8 cellular contexts compared by ENCODE assay signal in the genomic region with DNA sequence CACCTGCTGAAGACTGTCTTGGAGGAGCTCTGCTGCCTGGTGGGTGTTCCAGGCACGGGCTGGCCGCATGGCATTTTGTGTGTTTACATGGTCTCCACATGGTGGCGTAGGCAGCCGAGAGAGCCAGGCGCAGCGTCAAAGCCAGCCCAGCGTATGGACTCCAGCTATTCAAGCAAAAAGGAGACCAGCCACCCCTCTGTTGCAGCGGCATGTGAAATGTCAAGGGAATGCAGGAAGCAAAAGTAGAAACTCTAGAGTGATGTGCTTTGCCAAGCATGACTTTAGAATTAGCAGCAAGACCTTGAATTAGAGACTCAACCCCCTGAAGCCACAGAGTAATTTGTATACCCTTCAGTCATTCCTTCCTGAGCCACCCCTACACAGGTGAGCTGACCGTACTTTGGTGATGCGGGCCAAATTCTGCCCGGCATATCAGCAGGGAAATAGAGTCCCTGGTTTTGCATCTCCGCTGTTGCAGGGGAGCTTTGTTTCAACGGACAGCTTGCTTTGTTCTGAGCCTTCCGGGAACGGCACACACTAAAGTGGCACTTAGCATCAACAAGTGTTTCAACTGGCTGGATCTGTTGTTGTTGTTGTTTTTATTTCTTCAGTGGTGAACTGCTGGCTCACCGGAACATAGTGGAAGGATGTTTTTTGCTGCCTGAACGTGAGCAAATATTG. TPM values are rescaled to one million over a fixed set of nuclear protein-coding genes. Genes with fewer than 3 reads are reported as not detected.
DNase-seq lines count a peak whose midpoint lies in the region; ATAC-seq and TF ChIP-seq lines count a peak whose summit lies in the region.

No MANE protein-coding gene starts in this region.

- DNase-seq in activated naive CD4-positive, alpha-beta T cell treated with anti-CD3 and anti-CD28 coated beads, Interleukin-2, amount 10 ng/mL, durations not matched to agents 7 days and 5 days: peak; percentile 31
- DNase-seq in activated naive CD4-positive, alpha-beta T cell treated with Interleukin-2 at 50 U/mL for 16 hours: no peak
- DNase-seq in NCI-H510A treated with DMSO at 0.1 percent for 48 hours (lab: John Stamatoyannopoulos, UW): peak; percentile 1
- DNase-seq in endodermal cell: peak; percentile 90
- peak; percentile 64 for DNase-seq in nephron progenitor cell
- DNase-seq in prostate gland (ENCODE audit: low spot score): no peak
- DNase-seq in amniotic stem cell (lab: John Stamatoyannopoulos, UW): no peak

- no peaks in the 10 kb centered on the region for H3K9me3 Mint-ChIP-seq in activated naive CD4-positive, alpha-beta T cell treated with anti-CD3 and anti-CD28 coated beads, Interleukin-2, amount 10 ng/mL, durations not matched to agents 7 days and 5 days
- H3K9me3 Mint-ChIP-seq in endodermal cell: no peaks in the 10 kb centered on the region
- peaks cover 17% of the 10 kb centered on the region for H3K9me3 Mint-ChIP-seq in nephron progenitor cell

- no peak overlapping the region for H3K27ac Mint-ChIP-seq in activated naive CD4-positive, alpha-beta T cell treated with anti-CD3 and anti-CD28 coated beads, Interleukin-2, amount 10 ng/mL, durations not matched to agents 7 days and 5 days
- no peak overlapping the region for H3K27ac Mint-ChIP-seq in endodermal cell
- H3K27ac Mint-ChIP-seq in nephron progenitor cell: no peak overlapping the region

- intact Hi-C loops in prostate gland (cut with DNase I): no loop called here

- peaks cover 10% of the 10 kb centered on the region for H3K27me3 ChIP-seq in endodermal cell (ENCODE audit: control insufficient read depth, insufficient read depth, low read length, poor library complexity, severe bottlenecking)
- H3K27me3 ChIP-seq in prostate gland (replicated peaks; ENCODE audit: insufficient read depth): no peaks in the 10 kb centered on the region

- TF ChIP-seq CTCF in endodermal cell (conservative IDR thresholded peaks at IDR 0.05) (peak; percentile 74), nephron progenitor cell (IDR thresholded peaks at IDR 0.05) (no peak), prostate gland (IDR thresholded peaks at IDR 0.05) (no peak)

- no peak for TF ChIP-seq POLR2A in prostate gland (IDR thresholded peaks at IDR 0.05)

- H3K36me3 Mint-ChIP-seq in activated naive CD4-positive, alpha-beta T cell treated with anti-CD3 and anti-CD28 coated beads, Interleukin-2, amount 10 ng/mL, durations not matched to agents 7 days and 5 days: no peaks in the 10 kb centered on the region
- no peaks in the 10 kb centered on the region for H3K36me3 Mint-ChIP-seq in endodermal cell (ENCODE audit: low read depth)
- H3K36me3 Mint-ChIP-seq in nephron progenitor cell (ENCODE audit: low read depth): no peaks in the 10 kb centered on the region

- no peaks in the 10 kb centered on the region for H3K9me3 ChIP-seq in endodermal cell (ENCODE audit: control insufficient read depth, low read length)
- H3K9me3 ChIP-seq in prostate gland: no peaks in the 10 kb centered on the region

- H3K27me3 Mint-ChIP-seq in activated naive CD4-positive, alpha-beta T cell treated with anti-CD3 and anti-CD28 coated beads, Interleukin-2, amount 10 ng/mL, durations not matched to agents 7 days and 5 days: peaks cover 31% of the 10 kb centered on the region
- H3K27me3 Mint-ChIP-seq in endodermal cell (ENCODE audit: insufficient read depth): peaks cover 7% of the 10 kb centered on the region
- peaks cover 15% of the 10 kb centered on the region for H3K27me3 Mint-ChIP-seq in nephron progenitor cell (ENCODE audit: low read depth, poor library complexity)

- H3K9ac ChIP-seq in endodermal cell (ENCODE audit: extremely low read depth, low read length, poor library complexity, severe bottlenecking): no peak overlapping the region

- H3K4me3 Mint-ChIP-seq in activated naive CD4-positive, alpha-beta T cell treated with anti-CD3 and anti-CD28 coated beads, Interleukin-2, amount 10 ng/mL, durations not matched to agents 7 days and 5 days: no peak overlapping the region
- H3K4me3 Mint-ChIP-seq in endodermal cell (no peak overlapping the region), nephron progenitor cell (no peak overlapping the region)

- H3K4me1 ChIP-seq in endodermal cell (ENCODE audit: control insufficient read depth, insufficient read depth, low read length) (no peaks in the 10 kb centered on the region), prostate gland (replicated peaks) (no peaks in the 10 kb centered on the region)

- no peak overlapping the region for H3K4me3 ChIP-seq in endodermal cell (ENCODE audit: low read length)
- H3K4me3 ChIP-seq in prostate gland: no peak overlapping the region

- H3K27ac ChIP-seq in endodermal cell (ENCODE audit: low read depth, low read length): no peak overlapping the region
- no peak overlapping the region for H3K27ac ChIP-seq in prostate gland

- ATAC-seq in HG02642 (IDR thresholded peaks at IDR 0.05; ENCODE audit: poor library complexity, unreplicated experiment): peak; percentile 74

- CTCF ChIA-PET in activated naive CD4-positive, alpha-beta T cell treated with anti-CD3 and anti-CD28 coated beads, Interleukin-2, amount 10 ng/mL, durations not matched to agents 7 days and 5 days (lab: Charles Lee): interaction anchor here (1.2 kb wide), 1 partner anchor 11 kb away, joined by 5 read pairs; no protein-coding TSS in a partner anchor

- no peaks in the 10 kb centered on the region for H3K4me1 Mint-ChIP-seq in activated naive CD4-positive, alpha-beta T cell treated with anti-CD3 and anti-CD28 coated beads, Interleukin-2, amount 10 ng/mL, durations not matched to agents 7 days and 5 days
- no peaks in the 10 kb centered on the region for H3K4me1 Mint-ChIP-seq in endodermal cell
- peaks cover 33% of the 10 kb centered on the region for H3K4me1 Mint-ChIP-seq in nephron progenitor cell

- H3K36me3 ChIP-seq in endodermal cell (ENCODE audit: control insufficient read depth, insufficient read depth, low read length) (no peaks in the 10 kb centered on the region), prostate gland (no peaks in the 10 kb centered on the region)

- WGBS in endodermal cell (ENCODE audit: insufficient coverage in 1 of 2, insufficient read length in 1 of 2), 2 experiments: 59 to 61% methylated on average over 16 to 17 of the region's 17 CpGs
- WGBS in prostate gland: 57% methylated on average over 17 of the region's 17 CpGs

RNA-seq across cellular contexts. Expression of a gene that starts 48.5 kb away (rescaled TPM):
- total RNA-seq in endodermal cell (under 1 TPM; 0.55 to 0.62 TPM), prostate gland (under 1 TPM; 0.09 to 0.51 TPM)
- 0.14 TPM for polyA plus RNA-seq in endodermal cell (2013, experiment 1 of 2)
- 0.17 TPM for polyA plus RNA-seq in endodermal cell (2013, experiment 2 of 2)

Comparison
In these comparisons a context has a peak if more than half of its experiments do, and no peak if none do; other contexts are left out.
1. DNase-seq: peak in activated naive CD4-positive, alpha-beta T cell treated with anti-CD3 and anti-CD28 coated beads, Interleukin-2, amount 10 ng/mL, durations not matched to agents 7 days and 5 days (single experiment), NCI-H510A treated with DMSO at 0.1 percent for 48 hours (single experiment), endodermal cell (single experiment) and nephron progenitor cell (single experiment); none in activated naive CD4-positive, alpha-beta T cell treated with Interleukin-2 at 50 U/mL for 16 hours (single experiment), prostate gland (single experiment) and amniotic stem cell (single experiment).